9 cellular contexts compared by ENCODE assay signal in genomic region chr11:122796128-122796717, GRCh38. TPM values are rescaled to one million over a fixed set of nuclear protein-coding genes. Genes with fewer than 3 reads are reported as not detected.
A peak's percentile ranks its signal among the peaks of the same experiment; 100 is the strongest.
DNase-seq lines count a peak whose midpoint lies in the region; ATAC-seq and TF ChIP-seq lines count a peak whose summit lies in the region.
"Had no signal": no experiment of that assay in that cellular context is flagged by ENCODE, and none has a peak within 500 bp of the region (broad histone marks: within the 10 kb centered on the region; RNA-seq: fewer than 3 reads in every experiment).

No MANE protein-coding gene starts in this region.

- no peaks in the 10 kb centered on the region for H3F3A ChIP-seq in GM23338 (replicated peaks; ENCODE audit: low read depth)

- H3K4me1 ChIP-seq in GM23338 (ENCODE audit: insufficient read depth) = no peaks in the 10 kb centered on the region
- peaks cover 16% of the 10 kb centered on the region for H3K4me1 ChIP-seq in osteoblast (ENCODE audit: insufficient read depth, low read length)
- no peaks in the 10 kb centered on the region for H3K4me1 ChIP-seq in uterus

- peak; percentile 67 for DNase-seq in ELF-1 (ENCODE audit: low read depth, low spot score)
- DNase-seq in GM23338 (ENCODE audit: low spot score) = peak; percentile 83
- peak; percentile 14 for DNase-seq in NCI-H2029 (lab: John Stamatoyannopoulos, UW)
- peak; percentile 92 for DNase-seq in activated CD8-positive, alpha-beta memory T cell treated with anti-CD3 and anti-CD28 coated beads for 24 hours
- peak; percentile 31 to 55 for DNase-seq in erythroblast (lab: John Stamatoyannopoulos, UW)
- no peak for DNase-seq in osteoblast (ENCODE audit: insufficient read length, low spot score, missing footprints)
- peak in 1 of 2 donors; percentile 39 for DNase-seq in uterus

- ATAC-seq in GM23338 = peak; percentile 94
- no peak for ATAC-seq in GM19452 (IDR thresholded peaks at IDR 0.05; ENCODE audit: unreplicated experiment)

- H3K4me3 Mint-ChIP-seq in GM23338 = no peak overlapping the region
- H3K4me3 Mint-ChIP-seq: T-helper 1 cell treated with Interleukin-12 subunit alpha and Interleukin-12 subunit beta and Interleukin-4 antibody, amounts not matched to agents 30 μg/mL and 1 μg/mL, for 36 hours had no signal

- no peak for TF ChIP-seq POLR2A in erythroblast (IDR thresholded peaks at IDR 0.05; ENCODE audit: low read length)
- no peak for TF ChIP-seq POLR2A in uterus (IDR thresholded peaks at IDR 0.05)

- H3K4me3 ChIP-seq in GM23338 (no peak overlapping the region), osteoblast (ENCODE audit: insufficient read depth, low read length) (no peak overlapping the region), uterus (no peak overlapping the region)

- peaks cover 4% of the 10 kb centered on the region for H3K27me3 Mint-ChIP-seq in GM23338 (ENCODE audit: insufficient read depth, low read depth, poor library complexity)

- peaks cover 3% of the 10 kb centered on the region; the same call in 1 of the 3 replicates for H3K4me1 Mint-ChIP-seq in GM23338

- no peak overlapping the region for H3K27ac Mint-ChIP-seq in GM23338
- H3K27ac Mint-ChIP-seq: T-helper 1 cell treated with Interleukin-12 subunit alpha and Interleukin-12 subunit beta and Interleukin-4 antibody, amounts not matched to agents 30 μg/mL and 1 μg/mL, for 36 hours had no signal

- H2AFZ ChIP-seq in GM23338 = no peak overlapping the region
- H2AFZ ChIP-seq in osteoblast (ENCODE audit: low read length) = no peak overlapping the region

- H3K27ac ChIP-seq in GM23338 (ENCODE audit: low read depth) (no peak overlapping the region), osteoblast (ENCODE audit: low read depth, low read length) (no peak overlapping the region), uterus (no peak overlapping the region)

- H3K79me2 ChIP-seq in GM23338 (replicated peaks; ENCODE audit: insufficient read depth) = no peaks in the 10 kb centered on the region
- no peaks in the 10 kb centered on the region for H3K79me2 ChIP-seq in osteoblast (ENCODE audit: insufficient read depth, low read length)

- no peaks in the 10 kb centered on the region for H3K9me2 ChIP-seq in GM23338 (ENCODE audit: insufficient read depth)

- H4K20me1 ChIP-seq in GM23338 (replicated peaks; ENCODE audit: insufficient read depth) (no peaks in the 10 kb centered on the region), osteoblast (ENCODE audit: insufficient read depth, low read length) (no peaks in the 10 kb centered on the region)

- no peaks in the 10 kb centered on the region for H3K9me3 ChIP-seq in osteoblast (ENCODE audit: low read depth, low read length)
- H3K9me3 ChIP-seq in uterus = no peaks in the 10 kb centered on the region

- no peaks in the 10 kb centered on the region for H3K9me3 Mint-ChIP-seq in GM23338
- H3K9me3 Mint-ChIP-seq: T-helper 1 cell treated with Interleukin-12 subunit alpha and Interleukin-12 subunit beta and Interleukin-4 antibody, amounts not matched to agents 30 μg/mL and 1 μg/mL, for 36 hours had no signal

- TF ChIP-seq CTCF in GM23338 (conservative IDR thresholded peaks at IDR 0.05; ENCODE audit: low read depth in 2 of 2) (peak; percentile 86 to 92), osteoblast (IDR thresholded peaks at IDR 0.05; ENCODE audit: extremely low read depth, low read depth, low read length) (peak; percentile 88), uterus (IDR thresholded peaks at IDR 0.05) (peak; percentile 41 to 70 (median 50))

- H3K36me3 ChIP-seq in GM23338 (ENCODE audit: insufficient read depth) (no peaks in the 10 kb centered on the region; the same call in 1 of the 2 replicates), osteoblast (ENCODE audit: insufficient read depth, low read length) (peaks cover 55% of the 10 kb centered on the region), uterus (no peaks in the 10 kb centered on the region)

- peaks cover 8% of the 10 kb centered on the region; the same call in 2 of the 3 replicates for H3K36me3 Mint-ChIP-seq in GM23338 (ENCODE audit: low read depth)

- intact Hi-C loops in uterus (cut with DNase I; ENCODE audit: low total_unique reads) = no loop called here

- no peaks in the 10 kb centered on the region for H3K27me3 ChIP-seq in GM23338 (ENCODE audit: insufficient read depth)
- H3K27me3 ChIP-seq in osteoblast (ENCODE audit: insufficient read depth, low read length) = no peaks in the 10 kb centered on the region
- no peaks in the 10 kb centered on the region for H3K27me3 ChIP-seq in uterus

- no peak overlapping the region for H3K4me2 ChIP-seq in GM23338
- H3K4me2 ChIP-seq in osteoblast (ENCODE audit: insufficient read depth, low read length) = no peak overlapping the region

TF ChIP-seq in GM23338, 12 proteins besides CTCF, POLR2A, EP300 and RAD21:
- TF ChIP-seq STAT1 (IDR thresholded peaks at IDR 0.05; ENCODE audit: unreplicated experiment) (no peak), CREB1 (CRISPR knock-in tag; IDR thresholded peaks at IDR 0.05; ENCODE audit: low read depth) (no peak), REST (IDR thresholded peaks at IDR 0.05; ENCODE audit: unreplicated experiment) (no peak), ETS1 (IDR thresholded peaks at IDR 0.05) (no peak), JUNB (IDR thresholded peaks at IDR 0.05; ENCODE audit: unreplicated experiment) (no peak), ZNF331 (CRISPR knock-in tag; IDR thresholded peaks at IDR 0.05; ENCODE audit: low read depth) (no peak)
TF ChIP-seq in GM23338: peak in this region for 0.

RNA-seq across cellular contexts. Expression of gene CRTAM, which starts 42.1 kb away (rescaled TPM):
- 0.08 TPM in 1 of 2 replicates, not detected in the other for total RNA-seq in GM23338 (2014; rRNA removed; shearing (Covaris generic))
- not detected in 2 replicates for polyA plus RNA-seq in GM23338 (2016; fragmentation: Nextera tagmentation; extraction: Ambion mirVana)
- 0.59 and 1.1 TPM in 2 replicates for total RNA-seq in osteoblast
- under 1 TPM in 1 of 4 donors, not detected in 3; 0.69 TPM for total RNA-seq in uterus
